1 cellular context compared by ENCODE assay signal in the genomic region with DNA sequence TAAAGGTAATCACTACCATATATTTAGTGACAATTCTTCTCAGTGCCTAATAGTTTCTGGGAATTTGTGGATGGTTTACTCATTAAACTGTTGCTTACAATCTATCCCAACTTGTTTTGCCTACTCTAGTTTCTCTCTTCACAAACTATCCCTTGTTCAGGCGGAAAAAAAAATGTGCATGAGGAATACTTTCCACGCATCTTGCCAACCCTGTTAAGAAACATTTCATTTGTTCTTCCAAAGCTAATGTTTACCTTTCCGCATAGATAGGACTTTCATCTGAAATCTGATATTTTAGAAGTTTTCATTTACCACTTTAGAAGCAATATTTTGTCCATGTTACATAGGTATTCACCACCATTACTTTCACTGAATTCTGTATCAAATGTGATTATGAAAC.
TF ChIP-seq lines count a peak whose summit lies in the region.

No MANE protein-coding gene starts in this region.

TF ChIP-seq in HepG2, 621 proteins besides CTCF, POLR2A, EP300 and RAD21 (continued from another document and continues in another):
- TF ChIP-seq CEBPZ (IDR thresholded peaks at IDR 0.05; ENCODE audit: low read length) (no peak), DPF2 (CRISPR knock-in tag; IDR thresholded peaks at IDR 0.05; ENCODE audit: borderline replicate concordance, low read depth) (no peak), NFKB2 (CRISPR knock-in tag; IDR thresholded peaks at IDR 0.05; ENCODE audit: borderline replicate concordance) (no peak), ZMYM2 (CRISPR knock-in tag; IDR thresholded peaks at IDR 0.05) (no peak), SOX13 (IDR thresholded peaks at IDR 0.05) (no peak), SOX13 (CRISPR knock-in tag; conservative IDR thresholded peaks at IDR 0.05 in 1 of 2, IDR thresholded peaks at IDR 0.05 in 1 of 2) (peak in 1 of 2 experiments; percentile 85; a peak in 2 of 4 replicates), PCBP2 (optimal IDR thresholded peaks at IDR 0.05; ENCODE audit: low read depth, low read length, poor library complexity, severe bottlenecking) (no peak), FIP1L1 (IDR thresholded peaks at IDR 0.05; ENCODE audit: borderline replicate concordance, insufficient read depth, low read depth, low read length) (no peak), ZBTB7A (CRISPR knock-in tag; IDR thresholded peaks at IDR 0.05) (no peak), ZHX1 (CRISPR knock-in tag; IDR thresholded peaks at IDR 0.05; ENCODE audit: low read depth) (no peak), FOXC1 (CRISPR knock-in tag; IDR thresholded peaks at IDR 0.05; ENCODE audit: borderline replicate concordance) (no peak), BRCA1 (CRISPR knock-in tag; IDR thresholded peaks at IDR 0.05) (no peak), ESRRA (CRISPR knock-in tag; IDR thresholded peaks at IDR 0.05; ENCODE audit: low read depth) (no peak), ZBTB7B (CRISPR knock-in tag; IDR thresholded peaks at IDR 0.05) (no peak), ZNF318 (CRISPR knock-in tag; IDR thresholded peaks at IDR 0.05) (no peak), ZNF569 (CRISPR knock-in tag; IDR thresholded peaks at IDR 0.05; ENCODE audit: borderline replicate concordance) (no peak), PRPF4 (IDR thresholded peaks at IDR 0.05; ENCODE audit: low read depth, low read length, poor library complexity, severe bottlenecking) (no peak), ZFY (CRISPR knock-in tag; IDR thresholded peaks at IDR 0.05) (no peak), RELA (CRISPR knock-in tag; IDR thresholded peaks at IDR 0.05) (no peak), CENPX (CRISPR knock-in tag; IDR thresholded peaks at IDR 0.05) (no peak), NONO (IDR thresholded peaks at IDR 0.05) (no peak), NONO (CRISPR knock-in tag; conservative IDR thresholded peaks at IDR 0.05) (no peak), GATA4 (IDR thresholded peaks at IDR 0.05; ENCODE audit: borderline replicate concordance, low read depth) (no peak), ZNF326 (CRISPR knock-in tag; IDR thresholded peaks at IDR 0.05; ENCODE audit: borderline replicate concordance) (no peak), FOXK1 (CRISPR knock-in tag; IDR thresholded peaks at IDR 0.05; ENCODE audit: borderline replicate concordance, low read depth) (no peak)
- TF ChIP-seq, protein P1, sequence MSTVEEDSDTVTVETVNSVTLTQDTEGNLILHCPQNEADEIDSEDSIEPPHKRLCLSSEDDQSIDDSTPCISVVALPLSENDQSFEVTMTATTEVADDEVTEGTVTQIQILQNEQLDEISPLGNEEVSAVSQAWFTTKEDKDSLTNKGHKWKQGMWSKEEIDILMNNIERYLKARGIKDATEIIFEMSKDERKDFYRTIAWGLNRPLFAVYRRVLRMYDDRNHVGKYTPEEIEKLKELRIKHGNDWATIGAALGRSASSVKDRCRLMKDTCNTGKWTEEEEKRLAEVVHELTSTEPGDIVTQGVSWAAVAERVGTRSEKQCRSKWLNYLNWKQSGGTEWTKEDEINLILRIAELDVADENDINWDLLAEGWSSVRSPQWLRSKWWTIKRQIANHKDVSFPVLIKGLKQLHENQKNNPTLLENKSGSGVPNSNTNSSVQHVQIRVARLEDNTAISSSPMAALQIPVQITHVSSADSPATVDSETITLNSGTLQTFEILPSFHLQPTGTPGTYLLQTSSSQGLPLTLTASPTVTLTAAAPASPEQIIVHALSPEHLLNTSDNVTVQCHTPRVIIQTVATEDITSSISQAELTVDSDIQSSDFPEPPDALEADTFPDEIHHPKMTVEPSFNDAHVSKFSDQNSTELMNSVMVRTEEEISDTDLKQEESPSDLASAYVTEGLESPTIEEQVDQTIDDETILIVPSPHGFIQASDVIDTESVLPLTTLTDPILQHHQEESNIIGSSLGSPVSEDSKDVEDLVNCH (CRISPR knock-in tag; IDR thresholded peaks at IDR 0.05): no peak
- TF ChIP-seq, protein P2, sequence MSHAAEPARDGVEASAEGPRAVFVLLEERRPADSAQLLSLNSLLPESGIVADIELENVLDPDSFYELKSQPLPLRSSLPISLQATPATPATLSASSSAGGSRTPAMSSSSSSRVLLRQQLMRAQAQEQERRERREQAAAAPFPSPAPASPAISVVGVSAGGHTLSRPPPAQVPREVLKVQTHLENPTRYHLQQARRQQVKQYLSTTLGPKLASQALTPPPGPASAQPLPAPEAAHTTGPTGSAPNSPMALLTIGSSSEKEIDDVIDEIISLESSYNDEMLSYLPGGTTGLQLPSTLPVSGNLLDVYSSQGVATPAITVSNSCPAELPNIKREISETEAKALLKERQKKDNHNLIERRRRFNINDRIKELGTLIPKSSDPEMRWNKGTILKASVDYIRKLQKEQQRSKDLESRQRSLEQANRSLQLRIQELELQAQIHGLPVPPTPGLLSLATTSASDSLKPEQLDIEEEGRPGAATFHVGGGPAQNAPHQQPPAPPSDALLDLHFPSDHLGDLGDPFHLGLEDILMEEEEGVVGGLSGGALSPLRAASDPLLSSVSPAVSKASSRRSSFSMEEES (CRISPR knock-in tag; IDR thresholded peaks at IDR 0.05): no peak
- TF ChIP-seq, protein P3, sequence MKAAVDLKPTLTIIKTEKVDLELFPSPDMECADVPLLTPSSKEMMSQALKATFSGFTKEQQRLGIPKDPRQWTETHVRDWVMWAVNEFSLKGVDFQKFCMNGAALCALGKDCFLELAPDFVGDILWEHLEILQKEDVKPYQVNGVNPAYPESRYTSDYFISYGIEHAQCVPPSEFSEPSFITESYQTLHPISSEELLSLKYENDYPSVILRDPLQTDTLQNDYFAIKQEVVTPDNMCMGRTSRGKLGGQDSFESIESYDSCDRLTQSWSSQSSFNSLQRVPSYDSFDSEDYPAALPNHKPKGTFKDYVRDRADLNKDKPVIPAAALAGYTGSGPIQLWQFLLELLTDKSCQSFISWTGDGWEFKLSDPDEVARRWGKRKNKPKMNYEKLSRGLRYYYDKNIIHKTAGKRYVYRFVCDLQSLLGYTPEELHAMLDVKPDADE (CRISPR knock-in tag; IDR thresholded peaks at IDR 0.05): no peak
- TF ChIP-seq, protein P4, sequence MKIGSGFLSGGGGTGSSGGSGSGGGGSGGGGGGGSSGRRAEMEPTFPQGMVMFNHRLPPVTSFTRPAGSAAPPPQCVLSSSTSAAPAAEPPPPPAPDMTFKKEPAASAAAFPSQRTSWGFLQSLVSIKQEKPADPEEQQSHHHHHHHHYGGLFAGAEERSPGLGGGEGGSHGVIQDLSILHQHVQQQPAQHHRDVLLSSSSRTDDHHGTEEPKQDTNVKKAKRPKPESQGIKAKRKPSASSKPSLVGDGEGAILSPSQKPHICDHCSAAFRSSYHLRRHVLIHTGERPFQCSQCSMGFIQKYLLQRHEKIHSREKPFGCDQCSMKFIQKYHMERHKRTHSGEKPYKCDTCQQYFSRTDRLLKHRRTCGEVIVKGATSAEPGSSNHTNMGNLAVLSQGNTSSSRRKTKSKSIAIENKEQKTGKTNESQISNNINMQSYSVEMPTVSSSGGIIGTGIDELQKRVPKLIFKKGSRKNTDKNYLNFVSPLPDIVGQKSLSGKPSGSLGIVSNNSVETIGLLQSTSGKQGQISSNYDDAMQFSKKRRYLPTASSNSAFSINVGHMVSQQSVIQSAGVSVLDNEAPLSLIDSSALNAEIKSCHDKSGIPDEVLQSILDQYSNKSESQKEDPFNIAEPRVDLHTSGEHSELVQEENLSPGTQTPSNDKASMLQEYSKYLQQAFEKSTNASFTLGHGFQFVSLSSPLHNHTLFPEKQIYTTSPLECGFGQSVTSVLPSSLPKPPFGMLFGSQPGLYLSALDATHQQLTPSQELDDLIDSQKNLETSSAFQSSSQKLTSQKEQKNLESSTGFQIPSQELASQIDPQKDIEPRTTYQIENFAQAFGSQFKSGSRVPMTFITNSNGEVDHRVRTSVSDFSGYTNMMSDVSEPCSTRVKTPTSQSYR (CRISPR knock-in tag; IDR thresholded peaks at IDR 0.05; ENCODE audit: borderline replicate concordance): no peak
- TF ChIP-seq, protein P5, sequence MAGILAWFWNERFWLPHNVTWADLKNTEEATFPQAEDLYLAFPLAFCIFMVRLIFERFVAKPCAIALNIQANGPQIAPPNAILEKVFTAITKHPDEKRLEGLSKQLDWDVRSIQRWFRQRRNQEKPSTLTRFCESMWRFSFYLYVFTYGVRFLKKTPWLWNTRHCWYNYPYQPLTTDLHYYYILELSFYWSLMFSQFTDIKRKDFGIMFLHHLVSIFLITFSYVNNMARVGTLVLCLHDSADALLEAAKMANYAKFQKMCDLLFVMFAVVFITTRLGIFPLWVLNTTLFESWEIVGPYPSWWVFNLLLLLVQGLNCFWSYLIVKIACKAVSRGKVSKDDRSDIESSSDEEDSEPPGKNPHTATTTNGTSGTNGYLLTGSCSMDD (CRISPR knock-in tag; IDR thresholded peaks at IDR 0.05): no peak
